8 cellular contexts compared by ENCODE assay signal in the genomic region with DNA sequence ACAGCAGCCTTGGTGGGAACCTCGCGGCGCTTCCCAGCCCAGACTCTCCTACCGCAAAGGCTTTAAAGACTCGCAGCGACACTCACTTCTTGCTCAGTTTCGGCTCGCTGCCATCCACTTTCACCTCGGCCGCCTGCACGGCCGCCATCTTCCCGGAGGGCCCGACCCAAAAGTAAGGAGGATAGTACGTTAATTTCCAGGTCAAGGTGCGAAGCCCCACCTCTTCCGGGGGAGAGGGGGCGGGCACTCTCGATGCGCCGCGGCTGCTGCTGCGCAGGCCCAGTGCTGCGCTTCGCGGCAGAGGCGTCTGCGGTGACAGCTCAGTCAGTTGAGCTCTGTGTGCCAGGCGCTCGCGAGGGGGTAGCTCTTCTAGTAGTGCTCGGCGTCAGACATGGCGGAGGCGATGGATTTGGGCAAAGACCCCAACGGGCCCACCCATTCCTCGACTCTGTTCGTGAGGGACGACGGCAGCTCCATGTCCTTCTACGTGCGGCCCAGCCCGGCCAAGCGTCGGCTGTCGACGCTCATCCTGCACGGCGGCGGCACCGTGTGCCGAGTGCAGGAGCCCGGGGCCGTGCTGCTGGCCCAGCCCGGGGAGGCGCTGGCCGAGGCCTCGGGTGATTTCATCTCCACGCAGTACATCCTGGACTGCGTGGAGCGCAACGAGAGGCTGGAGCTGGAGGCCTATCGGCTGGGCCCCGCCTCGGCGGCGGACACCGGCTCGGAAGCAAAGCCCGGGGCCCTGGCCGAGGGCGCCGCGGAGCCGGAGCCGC. TPM values are rescaled to one million over a fixed set of nuclear protein-coding genes. Genes with fewer than 3 reads are reported as not detected.
DNase-seq lines count a peak whose midpoint lies in the region; FAIRE-seq and TF ChIP-seq lines count a peak whose summit lies in the region.

A gene (minus strand): TSS at position 174 of the 773 bp plus-strand sequence. CDS start 26 bp downstream, at position 148.
A gene with protein sequence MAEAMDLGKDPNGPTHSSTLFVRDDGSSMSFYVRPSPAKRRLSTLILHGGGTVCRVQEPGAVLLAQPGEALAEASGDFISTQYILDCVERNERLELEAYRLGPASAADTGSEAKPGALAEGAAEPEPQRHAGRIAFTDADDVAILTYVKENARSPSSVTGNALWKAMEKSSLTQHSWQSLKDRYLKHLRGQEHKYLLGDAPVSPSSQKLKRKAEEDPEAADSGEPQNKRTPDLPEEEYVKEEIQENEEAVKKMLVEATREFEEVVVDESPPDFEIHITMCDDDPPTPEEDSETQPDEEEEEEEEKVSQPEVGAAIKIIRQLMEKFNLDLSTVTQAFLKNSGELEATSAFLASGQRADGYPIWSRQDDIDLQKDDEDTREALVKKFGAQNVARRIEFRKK (plus strand): TSS at position 282 of the 773 bp plus-strand sequence. CDS start 110 bp downstream, at position 392.

- H3K4me2 ChIP-seq in H1 (ENCODE audit: insufficient read depth in 1 of 2, low read depth in 2 of 2, low read length in 2 of 2) (peak within 1 kb of the TSS; percentile 86 to 92), mesenchymal stem cell (ENCODE audit: low read length, poor library complexity, severe bottlenecking) (peak within 1 kb of the TSS; percentile 82)

- peak within 1 kb of the TSS; percentile 87 for H3K56ac ChIP-seq in H1 (replicated peaks; ENCODE audit: insufficient read length, low read depth, low read length)

- peak within 1 kb of the TSS; percentile 93 for H4K5ac ChIP-seq in H1 (ENCODE audit: insufficient read length, low read depth, low read length)

- H3K4me3 ChIP-seq in H1 (ENCODE audit: extremely low read depth in 1 of 4, insufficient read depth in 2 of 4, low read depth in 3 of 4, low read length in 4 of 4) (peak within 1 kb of the TSS; percentile 83 to 99 (median 97)), mesenchymal stem cell (ENCODE audit: insufficient read depth in 1 of 2, low read depth in 1 of 2, low read length in 2 of 2) (peak within 1 kb of the TSS; percentile 99 to 100)

- no peak within 1 kb of the TSS; the same call in 1 of the 2 replicates for H2BK15ac ChIP-seq in H1 (ENCODE audit: low read length)
- peak within 1 kb of the TSS; percentile 88 for H2BK15ac ChIP-seq in mesenchymal stem cell (ENCODE audit: low read depth, poor library complexity, severe bottlenecking)

- peak; percentile 79 for DNase-seq in CMK (ENCODE audit: low read depth)
- DNase-seq in GM20000 (ENCODE audit: low spot score) = peak; percentile 93
- peak; percentile 92 for DNase-seq in HT-29 (ENCODE audit: low spot score)
- DNase-seq in NOMO-1 (lab: John Stamatoyannopoulos, UW; ENCODE audit: unreplicated experiment in 2 of 2) = peak; percentile 93 to 96
- DNase-seq in activated CD8-positive, alpha-beta memory T cell treated with anti-CD3 and anti-CD28 coated beads for 48 hours (ENCODE audit: low read depth in 2 of 3, low spot score in 2 of 3) = peak; percentile 57 to 89 (median 76)
- peak; percentile 73 to 90 for DNase-seq in H1 (ENCODE audit: low read depth in 1 of 2, low spot score in 2 of 2)
- DNase-seq in mesenchymal stem cell = peak; percentile 94
- DNase-seq in stimulated activated CD8-positive, alpha-beta memory T cell treated with anti-CD3 and anti-CD28 coated beads, Interleukin-12 subunit alpha, Interleukin-12 subunit beta, amount 100 ng/mL, for 4 hours (ENCODE audit: low read depth) = peak; percentile 93

- peak within 1 kb of the TSS; percentile 90 for H3K27ac ChIP-seq in H1 (ENCODE audit: low read depth, low read length)
- H3K27ac ChIP-seq in mesenchymal stem cell (ENCODE audit: low read length, poor library complexity, severe bottlenecking) = peak within 1 kb of the TSS; percentile 96

- peaks cover 5% of the 10 kb centered on the region for H3K23me2 ChIP-seq in H1 (ENCODE audit: low read depth, low read length)

- H2AK5ac ChIP-seq in H1 (ENCODE audit: low read depth, low read length) = no peak within 1 kb of the TSS
- peak within 1 kb of the TSS; percentile 69 for H2AK5ac ChIP-seq in mesenchymal stem cell (ENCODE audit: low read length, severe bottlenecking)

- peak within 1 kb of the TSS; percentile 86 for H2AFZ ChIP-seq in H1 (ENCODE audit: low read length)
- peak within 1 kb of the TSS; percentile 98 for H2AFZ ChIP-seq in mesenchymal stem cell (ENCODE audit: low read depth, low read length)

- no peaks in the 10 kb centered on the region for H3K27me3 ChIP-seq in H1 (replicated peaks in 1 of 4; ENCODE audit: control insufficient read depth in 3 of 4, extremely low read depth in 1 of 4, insufficient read depth in 3 of 4, low read length in 3 of 4)
- no peaks in the 10 kb centered on the region for H3K27me3 ChIP-seq in mesenchymal stem cell (ENCODE audit: control insufficient read depth in 1 of 2, insufficient read depth in 1 of 2, low read length in 2 of 2)

- CTCF ChIA-PET in H1 (lab: Charles Lee; ENCODE audit: partially characterized antibody) = interaction anchor here (0.6 to 2.7 kb wide), 6 partner anchors 9 to 183 kb away, joined by 3 to 8 read pairs (median 6); a partner anchor contains a TSS

- H2BK12ac ChIP-seq in H1 (ENCODE audit: low read depth, low read length) = no peak within 1 kb of the TSS; the same call in 1 of the 2 replicates
- peak within 1 kb of the TSS; percentile 79 to 92 for H2BK12ac ChIP-seq in mesenchymal stem cell (ENCODE audit: low read length in 2 of 2)

- H4K91ac ChIP-seq in H1 (replicated peaks; ENCODE audit: insufficient read length, low read length) (peak within 1 kb of the TSS; percentile 68), mesenchymal stem cell (ENCODE audit: low read length) (peak within 1 kb of the TSS; percentile 94)

- TF ChIP-seq POLR2A in H1 (IDR thresholded peaks at IDR 0.05; ENCODE audit: control extremely low read depth in 1 of 2, low read depth in 2 of 2, low read length in 2 of 2) = peak; percentile 97

- H3K36me3 ChIP-seq in H1 (ENCODE audit: control insufficient read depth in 2 of 4, insufficient read depth in 4 of 4, low read length in 3 of 4) (peaks cover 0 to 21% (median 4%) of the 10 kb centered on the region in 4 experiments; a peak in 3 of 8 replicates), mesenchymal stem cell (ENCODE audit: control insufficient read depth in 1 of 2, insufficient read depth in 2 of 2, low read depth in 1 of 2, low read length in 2 of 2) (peaks cover 8 to 26% of the 10 kb centered on the region in 2 experiments)

- peaks cover 13% of the 10 kb centered on the region for H3K79me1 ChIP-seq in H1 (ENCODE audit: low read depth, low read length)
- no peaks in the 10 kb centered on the region for H3K79me1 ChIP-seq in mesenchymal stem cell (replicated peaks; ENCODE audit: low read length, poor library complexity, severe bottlenecking)

- no peak for TF ChIP-seq RAD21 in H1 (IDR thresholded peaks at IDR 0.05 in 1 of 2, conservative IDR thresholded peaks at IDR 0.05 in 1 of 2; ENCODE audit: low read depth in 2 of 2, low read length in 2 of 2)

- peaks cover 37 to 88% of the 10 kb centered on the region in 2 experiments for H3K79me2 ChIP-seq in H1 (ENCODE audit: control insufficient read depth in 1 of 2, insufficient read depth in 2 of 2, low read length in 2 of 2)

- H3K9me3 ChIP-seq in H1 (ENCODE audit: insufficient read depth in 2 of 2, low read depth in 1 of 2, low read length in 1 of 2) (no peaks in the 10 kb centered on the region), mesenchymal stem cell (ENCODE audit: control insufficient read depth, low read length) (no peaks in the 10 kb centered on the region)

- H3K4ac ChIP-seq in H1 (replicated peaks; ENCODE audit: insufficient read length, low read depth, low read length) (no peak within 1 kb of the TSS), mesenchymal stem cell (ENCODE audit: low read depth in 1 of 2, low read length in 2 of 2) (peak within 1 kb of the TSS; percentile 79 to 97)

- H3K23ac ChIP-seq in H1 (ENCODE audit: insufficient read length) = no peak within 1 kb of the TSS
- peak within 1 kb of the TSS; percentile 9 to 95 for H3K23ac ChIP-seq in mesenchymal stem cell (ENCODE audit: low read length in 2 of 2)

- POLR2A ChIA-PET in H1 (lab: Charles Lee; ENCODE audit: partially characterized antibody) = interaction anchor here (0.6 to 2.4 kb wide), 15 partner anchors 10 to 214 kb away, joined by 3 to 8 read pairs (median 4); a partner anchor contains a TSS

- H3K9ac ChIP-seq in H1 (replicated peaks in 1 of 4; ENCODE audit: extremely low read depth in 1 of 4, low read depth in 3 of 4, low read length in 3 of 4) (peak within 1 kb of the TSS; percentile 92 to 96 (median 94)), mesenchymal stem cell (ENCODE audit: low read length) (peak within 1 kb of the TSS; percentile 100)

- H2BK5ac ChIP-seq in H1 (ENCODE audit: low read depth, low read length) = peak within 1 kb of the TSS; percentile 91
- peak within 1 kb of the TSS; percentile 77 for H2BK5ac ChIP-seq in mesenchymal stem cell (ENCODE audit: low read depth, low read length, poor library complexity, severe bottlenecking)

- TF ChIP-seq EP300 in H1 (IDR thresholded peaks at IDR 0.05; ENCODE audit: borderline replicate concordance in 1 of 2, low read depth in 2 of 2, low read length in 2 of 2) = no peak

- FAIRE-seq in H1 (lab: Jason Lieb, UNC) = no peak

- peaks cover 0 to 4% (median 1%) of the 10 kb centered on the region in 4 experiments; a peak in 3 of 7 replicates for H3K4me1 ChIP-seq in H1 (replicated peaks in 1 of 4; ENCODE audit: control insufficient read depth in 3 of 4, insufficient read depth in 4 of 4, low read length in 3 of 4)
- peaks cover 17% of the 10 kb centered on the region for H3K4me1 ChIP-seq in mesenchymal stem cell (ENCODE audit: control insufficient read depth, insufficient read depth, low read depth, low read length)

- peak within 1 kb of the TSS; percentile 84; the same call in 1 of the 2 replicates for H3K18ac ChIP-seq in H1 (ENCODE audit: extremely low read depth, low read length)
- peak within 1 kb of the TSS; percentile 99 for H3K18ac ChIP-seq in mesenchymal stem cell (ENCODE audit: low read depth in 1 of 2, low read length in 2 of 2)

- H2BK120ac ChIP-seq in H1 (replicated peaks; ENCODE audit: low read depth, low read length) = no peak within 1 kb of the TSS
- H2BK120ac ChIP-seq in mesenchymal stem cell (ENCODE audit: low read depth, low read length) = no peak within 1 kb of the TSS

- WGBS in H1 (ENCODE audit: extremely low coverage in 1 of 2, insufficient coverage in 1 of 2, insufficient read length in 1 of 2, insufficient replicate concordance in 2 of 2, low coverage in 1 of 2, low lambda C conversion rate in 2 of 2, missing lambda C conversion rate in 1 of 2), 2 experiments = 1% methylated on average over 71 of the region's 76 CpGs; no CpG with 5 or more reads in 1 of the 2 experiments
- WGBS in mesenchymal stem cell = under 1% methylated on average over 71 of the region's 76 CpGs

- H4K8ac ChIP-seq in H1 (ENCODE audit: extremely low read depth, insufficient read depth, low read length) (peak within 1 kb of the TSS; percentile 99), mesenchymal stem cell (ENCODE audit: low read length) (peak within 1 kb of the TSS; percentile 98)

- no peak within 1 kb of the TSS for H3K14ac ChIP-seq in H1 (ENCODE audit: insufficient read length)
- peak within 1 kb of the TSS in 1 of 2 experiments; percentile 99 for H3K14ac ChIP-seq in mesenchymal stem cell (ENCODE audit: low read length in 2 of 2)

- no peak within 1 kb of the TSS for H2BK20ac ChIP-seq in H1 (ENCODE audit: low read length)

- H4K20me1 ChIP-seq in H1 (replicated peaks in 1 of 2; ENCODE audit: control insufficient read depth in 1 of 2, insufficient read depth in 2 of 2, low read length in 2 of 2) = peaks cover 2 to 9% of the 10 kb centered on the region in 2 experiments

- TF ChIP-seq CTCF in GM20000 (IDR thresholded peaks at IDR 0.05; ENCODE audit: extremely low read depth, missing control alignments) = no peak
- no peak for TF ChIP-seq CTCF in H1 (IDR thresholded peaks at IDR 0.05; ENCODE audit: control extremely low read depth in 1 of 3, insufficient read depth in 1 of 3, low read depth in 1 of 3, low read length in 3 of 3)

RNA-seq across cellular contexts. Expression of the first gene that starts in this region (rescaled TPM):
- 117 and 141 TPM in 2 replicates for total RNA-seq in HT-29 (2014; rRNA removed; shearing (Covaris generic))
- total RNA-seq in H1 (2021; fragmentation: NEBNext Ultra II Directional; extraction: Animal tissue kit (Norgen Biotek cat#: 25700)) = 210 and 221 TPM in 2 replicates
- polyA plus RNA-seq in H1 (2011; rRNA removed) = 68.2 and 97.5 TPM in 2 replicates
- polyA plus RNA-seq in H1 (2011; cell fraction: cytosol; rRNA removed) = 142 TPM
- polyA plus RNA-seq in H1 (2011; cell fraction: nucleus; rRNA removed) = 73.9 TPM
- polyA plus RNA-seq in H1 (2012, experiment 1 of 2) = 151 to 229 TPM (median 162 TPM) in 4 replicates
- polyA plus RNA-seq in H1 (2012, experiment 2 of 2) = 43.1 TPM
- 131 TPM for polyA plus RNA-seq in H1 (2013, experiment 1 of 2)
- 135 TPM for polyA plus RNA-seq in H1 (2013, experiment 2 of 2)
- polyA minus RNA-seq in H1 (2011; rRNA and poly(A)+ RNA removed) = 132 and 162 TPM in 2 replicates
- polyA minus RNA-seq in H1 (2011; cell fraction: cytosol; rRNA and poly(A)+ RNA removed) = 82.4 TPM
- 74.1 TPM for polyA minus RNA-seq in H1 (2011; cell fraction: nucleus; rRNA and poly(A)+ RNA removed)
- 94.4 TPM for polyA plus RNA-seq in mesenchymal stem cell (2013, experiment 1 of 2)
- polyA plus RNA-seq in mesenchymal stem cell (2013, experiment 2 of 2) = 94.0 TPM

RNA-seq across cellular contexts. Expression of the second gene that starts in this region (rescaled TPM):
- 21.6 and 22.5 TPM in 2 replicates for total RNA-seq in HT-29 (2014; rRNA removed; shearing (Covaris generic))
- 14.4 and 15.1 TPM in 2 replicates for total RNA-seq in H1 (2021; fragmentation: NEBNext Ultra II Directional; extraction: Animal tissue kit (Norgen Biotek cat#: 25700))
- polyA plus RNA-seq in H1 (2011; rRNA removed) = 5.5 TPM in 2 replicates
- polyA plus RNA-seq in H1 (2011; cell fraction: cytosol; rRNA removed) = 9.4 TPM
- 4.2 TPM for polyA plus RNA-seq in H1 (2011; cell fraction: nucleus; rRNA removed)
- 9.0 to 12.3 TPM (median 9.3 TPM) in 4 replicates for polyA plus RNA-seq in H1 (2012, experiment 1 of 2)
- polyA plus RNA-seq in H1 (2012, experiment 2 of 2) = 5.0 TPM
- polyA plus RNA-seq in H1 (2013, experiment 1 of 2) = 10.4 TPM
- 11.0 TPM for polyA plus RNA-seq in H1 (2013, experiment 2 of 2)
- 1.7 and 2.3 TPM in 2 replicates for polyA minus RNA-seq in H1 (2011; rRNA and poly(A)+ RNA removed)
- polyA minus RNA-seq in H1 (2011; cell fraction: cytosol; rRNA and poly(A)+ RNA removed) = 3.5 TPM
- polyA minus RNA-seq in H1 (2011; cell fraction: nucleus; rRNA and poly(A)+ RNA removed) = 6.4 TPM
- 44.6 TPM for polyA plus RNA-seq in mesenchymal stem cell (2013, experiment 1 of 2)
- polyA plus RNA-seq in mesenchymal stem cell (2013, experiment 2 of 2) = 46.2 TPM

Comparison
In these comparisons a context has a peak if more than half of its experiments do, and no peak if none do; other contexts are left out.
1. Peak in every context shown above with its lines: DNase-seq, H3K4me3 ChIP-seq and H3K27ac ChIP-seq.